Comparison of ENCODE assay signal across 8 cellular contexts in the genomic region with DNA sequence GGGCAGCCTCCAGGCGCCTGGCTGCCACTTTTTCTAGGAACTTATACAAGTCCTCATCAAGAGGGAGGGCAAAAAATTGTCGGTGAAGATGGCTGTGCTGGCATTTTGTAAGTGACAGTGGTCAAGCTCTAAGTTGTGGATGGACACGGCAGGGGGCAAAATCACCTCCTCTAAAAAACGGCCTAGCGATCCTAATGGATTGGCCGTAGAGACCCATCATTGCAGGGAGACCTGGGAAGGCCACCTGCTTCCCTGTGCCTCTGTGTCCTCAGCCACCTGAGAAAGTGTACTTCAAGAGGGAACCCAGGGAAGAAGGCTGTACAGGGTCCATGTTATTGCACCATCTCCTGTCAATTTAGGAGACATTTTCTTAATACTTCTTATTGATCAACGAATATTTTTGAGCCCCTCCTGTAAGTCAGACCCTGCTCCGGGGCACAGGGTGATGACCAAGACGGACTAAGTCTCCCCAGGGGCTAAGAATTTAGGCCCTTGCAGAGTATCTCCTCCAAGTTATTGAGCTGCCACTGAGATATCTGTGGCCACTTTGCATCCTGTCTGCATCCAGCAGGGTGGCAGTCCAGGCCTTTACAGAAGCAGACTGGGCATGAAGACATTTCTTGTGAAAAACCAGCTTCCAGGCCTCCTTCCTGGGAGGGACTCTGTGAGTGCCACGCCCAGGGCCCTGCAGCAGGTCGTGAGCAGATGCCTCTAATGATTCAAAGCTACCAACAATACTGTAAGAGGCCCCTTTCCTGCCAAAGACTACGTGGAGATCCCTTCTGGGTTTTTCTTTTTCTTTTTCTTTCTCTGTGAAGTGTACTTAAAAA. TPM values are rescaled to one million over a fixed set of nuclear protein-coding genes. Genes with fewer than 3 reads are reported as not detected.
DNase-seq lines count a peak whose midpoint lies in the region; ATAC-seq and TF ChIP-seq lines count a peak whose summit lies in the region.

No MANE protein-coding gene starts in this region.

- H3K27ac ChIP-seq in C4-2B (peak overlapping the region; percentile 83), esophagus (ENCODE audit: low read depth in 2 of 2, low read length in 1 of 2) (peak overlapping the region; percentile 88 to 98), spleen (peak overlapping the region; percentile 71 to 95 (median 88))

- no peaks in the 10 kb centered on the region for H3K27me3 ChIP-seq in esophagus (ENCODE audit: control insufficient read depth in 1 of 2, insufficient read depth in 2 of 2, low read length in 2 of 2)
- H3K27me3 ChIP-seq in spleen (replicated peaks in 1 of 7), result no peaks in the 10 kb centered on the region

- H3K4me1 ChIP-seq in esophagus (ENCODE audit: control insufficient read depth in 2 of 2, insufficient read depth in 2 of 2, low read length in 1 of 2) (peaks cover 16 to 38% of the 10 kb centered on the region in 2 donors), spleen (peaks cover 44 to 65% (median 61%) of the 10 kb centered on the region in 6 donors)

- no peaks in the 10 kb centered on the region for H3K27me3 Mint-ChIP-seq in activated B cell treated with CpG ODN at 0.5 μM for 24 hours

- no peaks in the 10 kb centered on the region for H3K36me3 Mint-ChIP-seq in activated B cell treated with CpG ODN at 0.5 μM for 24 hours (ENCODE audit: low read depth)

- intact Hi-C loops in activated B cell treated with CpG ODN at 0.5 μM for 24 hours (cut with micrococcal nuclease) (loop anchor here (2.0 kb wide), 1 partner anchor 32 kb away; no protein-coding TSS in a partner anchor), spleen (cut with DNase I; ENCODE audit: low total_unique reads) (loop anchor here (10.0 kb wide), 1 partner anchor 72 kb away; a partner anchor contains a TSS)

- H3K27ac Mint-ChIP-seq in activated B cell treated with CpG ODN at 0.5 μM for 24 hours, result peak overlapping the region; percentile 51

- TF ChIP-seq CTCF in C4-2B (conservative IDR thresholded peaks at IDR 0.05) (no peak), activated B cell treated with CpG ODN at 0.5 μM for 24 hours (IDR thresholded peaks at IDR 0.05) (no peak), spleen (IDR thresholded peaks at IDR 0.05 in 8 of 11, conservative IDR thresholded peaks at IDR 0.05 in 3 of 11) (no peak)

- POLR2A ChIA-PET in activated B cell treated with CpG ODN at 0.5 μM for 24 hours (lab: Charles Lee), result interaction anchor here (1.6 to 3.9 kb wide), 3 partner anchors 35 to 71 kb away, joined by 4 to 53 read pairs (median 8); a partner anchor contains a TSS

- H3K4me3 ChIP-seq in esophagus (ENCODE audit: low read depth in 1 of 2, low read length in 2 of 2) (no peak overlapping the region), spleen (no peak overlapping the region)

- 50 to 55% methylated on average over 12 of the region's 12 CpGs for WGBS in esophagus, 2 donors
- WGBS in spleen, 5 donors, result 60 to 68% (median 62%) methylated on average over 12 of the region's 12 CpGs

- H3K4me3 Mint-ChIP-seq in activated B cell treated with CpG ODN at 0.5 μM for 24 hours, result peak overlapping the region; percentile 52

- DNase-seq in activated B cell treated with CpG ODN at 0.5 μM for 24 hours, result no peak
- DNase-seq in spleen, result no peak
- no peak for DNase-seq in NCI-H1092 (lab: John Stamatoyannopoulos, UW)

- H3K9me3 ChIP-seq in esophagus (ENCODE audit: control insufficient read depth in 2 of 2, insufficient read depth in 1 of 2, low read depth in 1 of 2, low read length in 1 of 2) (no peaks in the 10 kb centered on the region), spleen (no peaks in the 10 kb centered on the region)

- no peak for TF ChIP-seq POLR2A in spleen (IDR thresholded peaks at IDR 0.05)

- CTCF ChIA-PET in activated B cell treated with CpG ODN at 0.5 μM for 24 hours (lab: Charles Lee), result no interaction called here

- no peaks in the 10 kb centered on the region for H3K9me3 Mint-ChIP-seq in activated B cell treated with CpG ODN at 0.5 μM for 24 hours

- ATAC-seq in HG02981 (IDR thresholded peaks at IDR 0.05; ENCODE audit: unreplicated experiment), result peak; percentile 34
- ATAC-seq in activated B cell treated with CpG ODN at 0.5 μM for 24 hours (ENCODE audit: low read depth), result peak; percentile 35
- ATAC-seq in HG03521 (IDR thresholded peaks at IDR 0.05; ENCODE audit: unreplicated experiment), result no peak
- ATAC-seq in GM19023 (IDR thresholded peaks at IDR 0.05; ENCODE audit: unreplicated experiment), result no peak

- H3K36me3 ChIP-seq in esophagus (ENCODE audit: control insufficient read depth in 2 of 2, insufficient read depth in 2 of 2, low read length in 1 of 2) (no peaks in the 10 kb centered on the region), spleen (no peaks in the 10 kb centered on the region)

- H3K4me1 Mint-ChIP-seq in activated B cell treated with CpG ODN at 0.5 μM for 24 hours, result peaks cover 25% of the 10 kb centered on the region

RNA-seq across cellular contexts. Expression of a gene that starts 40.5 kb away (rescaled TPM):
- total RNA-seq in activated B cell treated with CpG ODN at 0.5 μM for 24 hours, result 163 and 180 TPM in 2 replicates
- 100 to 1,000 TPM in 1 of 2 donors, 10 to 100 TPM in 1; 92.3 to 156 TPM for polyA plus RNA-seq in esophagus
- total RNA-seq in spleen, result 100 to 1,000 TPM; 120 to 185 (median 129) TPM
- 100 to 1,000 TPM; 108 to 171 (median 164) TPM for polyA plus RNA-seq in spleen

Comparison
In these comparisons a context has a peak if more than half of its experiments do, and no peak if none do; other contexts are left out.
1. ATAC-seq: peak in HG02981 (single experiment) and activated B cell treated with CpG ODN at 0.5 μM for 24 hours (single experiment); none in HG03521 (single experiment) and GM19023 (single experiment).
2. Peak in every context shown above with its lines, with median percentiles within 50 percentile points of each other: H3K27ac ChIP-seq.